ENCODE assay signal across 22 cellular contexts in the genomic region with DNA sequence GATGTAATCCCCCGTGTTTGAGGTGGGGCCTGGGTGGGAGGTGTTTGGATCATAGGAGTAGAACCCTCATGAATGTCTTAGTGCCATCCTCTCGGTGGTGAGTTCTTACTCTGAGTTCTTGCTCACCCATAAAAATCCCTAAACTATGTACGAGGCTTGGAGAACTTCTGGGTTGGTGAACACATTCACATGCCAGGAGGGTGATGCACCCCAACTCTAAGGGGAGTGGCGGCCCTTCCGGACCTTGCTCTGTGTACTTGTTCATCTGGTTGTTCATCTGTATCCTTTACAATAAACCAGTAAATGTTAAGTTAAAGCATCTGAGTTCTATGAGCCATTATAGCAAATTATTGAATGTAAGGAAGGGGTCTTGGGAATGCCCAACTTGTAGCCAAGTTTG. TPM values are rescaled to one million over a fixed set of nuclear protein-coding genes. Genes with fewer than 3 reads are reported as not detected.
DNase-seq lines count a peak whose midpoint lies in the region; ATAC-seq, FAIRE-seq and TF ChIP-seq lines count a peak whose summit lies in the region.
"Had no signal": no experiment of that assay in that cellular context is flagged by ENCODE, and none has a peak within 500 bp of the region (broad histone marks: within the 10 kb centered on the region; RNA-seq: fewer than 3 reads in every experiment).

No MANE protein-coding gene starts in this region.

- no peaks in the 10 kb centered on the region for H3K27me3 ChIP-seq in OCI-LY1 (ENCODE audit: insufficient read depth, low read length)
- no peaks in the 10 kb centered on the region for H3K27me3 ChIP-seq in GM12878 (replicated peaks in 1 of 2; ENCODE audit: control insufficient read depth in 2 of 2, insufficient read depth in 2 of 2, low read length in 1 of 2)

- TF ChIP-seq EP300 in GM12878 (IDR thresholded peaks at IDR 0.05; ENCODE audit: borderline replicate concordance in 1 of 2, control insufficient read depth in 1 of 2, low read depth in 2 of 2, low read length in 2 of 2), result no peak

- no peak for FAIRE-seq in GM12878 (lab: Jason Lieb, UNC)
- FAIRE-seq: H54 had no signal

- SMC1A ChIA-PET in GM12878 (lab: Charles Lee; ENCODE audit: uncharacterized antibody, unreplicated experiment), result interaction anchor here (0.9 to 10.6 kb wide), 7 partner anchors 8 to 153 kb away, joined by 4 to 187 read pairs (median 4); a partner anchor contains a TSS

- H3K9me3 Mint-ChIP-seq in activated CD4-positive, alpha-beta T cell treated with anti-CD3 and anti-CD28 coated beads for 36 hours (ENCODE audit: low read depth), result no peaks in the 10 kb centered on the region
- H3K9me3 Mint-ChIP-seq in stimulated activated memory B cell treated with anti-CD40 and anti-IgM and Interleukin-4, amounts not matched to agents 10 μg/mL and 1 μg/mL and 100 μg/mL, for 72 hours, result no peaks in the 10 kb centered on the region

- H3K9me2 ChIP-seq in OCI-LY1 (ENCODE audit: low read depth, low read length), result no peaks in the 10 kb centered on the region

- H4K20me1 ChIP-seq in OCI-LY1 (ENCODE audit: insufficient read depth, low read length), result no peaks in the 10 kb centered on the region
- H4K20me1 ChIP-seq in GM12878 (ENCODE audit: control insufficient read depth, insufficient read depth), result no peaks in the 10 kb centered on the region

- H3K4me3 ChIP-seq in OCI-LY1 (ENCODE audit: low read depth, low read length, poor library complexity, severe bottlenecking), result no peak overlapping the region
- H3K4me3 ChIP-seq in GM12878, result no peak overlapping the region

- RAD21 ChIA-PET in GM12878 (lab: Charles Lee; ENCODE audit: unreplicated experiment), result interaction anchor here (0.7 to 4.6 kb wide), 3 partner anchors 10 to 36 kb away, joined by 3 to 28 read pairs (median 6); a partner anchor contains a TSS

- no peaks in the 10 kb centered on the region for H3K79me2 ChIP-seq in OCI-LY1 (ENCODE audit: insufficient read depth, low read length)
- H3K79me2 ChIP-seq in GM12878 (ENCODE audit: control insufficient read depth, insufficient read depth, low read length), result peaks cover 8% of the 10 kb centered on the region

- intact Hi-C loops in activated CD4-positive, alpha-beta T cell treated with anti-CD3 and anti-CD28 coated beads for 36 hours (cut with DNase I, micrococcal nuclease), result loop anchor here (5.0 to 10.0 kb wide), 2 partner anchors 606 to 608 kb away; a partner anchor contains a TSS
- intact Hi-C loops in GM12878 (cut with micrococcal nuclease; ENCODE audit: unreplicated experiment), result loop anchor here (5.0 to 10.0 kb wide), 6 partner anchors 156 to 851 kb away; a partner anchor contains a TSS

- no peaks in the 10 kb centered on the region for H3K36me3 Mint-ChIP-seq in activated CD4-positive, alpha-beta T cell treated with anti-CD3 and anti-CD28 coated beads for 36 hours (ENCODE audit: low read depth)
- H3K36me3 Mint-ChIP-seq in stimulated activated memory B cell treated with anti-CD40 and anti-IgM and Interleukin-4, amounts not matched to agents 10 μg/mL and 1 μg/mL and 100 μg/mL, for 72 hours, result no peaks in the 10 kb centered on the region

- TF ChIP-seq CTCF in OCI-LY1 (IDR thresholded peaks at IDR 0.05; ENCODE audit: low read length) (no peak), GM12878 (IDR thresholded peaks at IDR 0.05 in 2 of 3, conservative IDR thresholded peaks at IDR 0.05 in 1 of 3; ENCODE audit: control insufficient read depth in 2 of 3, extremely low read depth in 1 of 3, insufficient read depth in 1 of 3, low read depth in 3 of 3, low read length in 3 of 3) (no peak), GM13976 (IDR thresholded peaks at IDR 0.05; ENCODE audit: borderline replicate concordance, control extremely low read depth, extremely low read depth, insufficient read depth, missing control alignments) (no peak)

- CTCF ChIA-PET in activated CD4-positive, alpha-beta T cell treated with anti-CD3 and anti-CD28 coated beads for 36 hours (lab: Charles Lee), result interaction anchor here (1.5 kb wide), 1 partner anchor 34 kb away, joined by 4 read pairs; no protein-coding TSS in a partner anchor
- CTCF ChIA-PET in GM12878 (lab: Yijun Ruan, JAX), result interaction anchor here (1.2 to 1.6 kb wide), 2 partner anchors 8 to 239 kb away, joined by 3 to 8 read pairs; no protein-coding TSS in a partner anchor

- peak overlapping the region; percentile 7 for H3K27ac Mint-ChIP-seq in activated CD4-positive, alpha-beta T cell treated with anti-CD3 and anti-CD28 coated beads for 36 hours
- H3K27ac Mint-ChIP-seq in stimulated activated memory B cell treated with anti-CD40 and anti-IgM and Interleukin-4, amounts not matched to agents 10 μg/mL and 1 μg/mL and 100 μg/mL, for 72 hours, result peak overlapping the region; percentile 73

- no peak overlapping the region for H2AFZ ChIP-seq in OCI-LY1 (ENCODE audit: low read length)
- H2AFZ ChIP-seq in GM12878 (ENCODE audit: control insufficient read depth, low read depth, low read length), result no peak overlapping the region

- H3K27me3 Mint-ChIP-seq in activated CD4-positive, alpha-beta T cell treated with anti-CD3 and anti-CD28 coated beads for 36 hours, result no peaks in the 10 kb centered on the region
- no peaks in the 10 kb centered on the region for H3K27me3 Mint-ChIP-seq in stimulated activated memory B cell treated with anti-CD40 and anti-IgM and Interleukin-4, amounts not matched to agents 10 μg/mL and 1 μg/mL and 100 μg/mL, for 72 hours

- H3K4me1 Mint-ChIP-seq in activated CD4-positive, alpha-beta T cell treated with anti-CD3 and anti-CD28 coated beads for 36 hours, result peaks cover 30% of the 10 kb centered on the region
- peaks cover 63% of the 10 kb centered on the region for H3K4me1 Mint-ChIP-seq in stimulated activated memory B cell treated with anti-CD40 and anti-IgM and Interleukin-4, amounts not matched to agents 10 μg/mL and 1 μg/mL and 100 μg/mL, for 72 hours

- in situ Hi-C loops in GM12878 (cut with MboI) (loop anchor here (5.0 kb wide), 3 partner anchors 136 to 831 kb away; a partner anchor contains a TSS), GM13976 (cut with MboI; ENCODE audit: low sequenced_read_pairs, unreplicated experiment) (loop anchor here (5.0 to 10.0 kb wide), 4 partner anchors 146 to 848 kb away; a partner anchor contains a TSS)

- WGBS in GM12878 (ENCODE audit: insufficient coverage, insufficient replicate concordance, low lambda C conversion rate, missing lambda C conversion rate), result 98% methylated on average over 5 of the region's 5 CpGs

- H3K9me3 ChIP-seq in OCI-LY1 (ENCODE audit: low read length) (no peaks in the 10 kb centered on the region), GM12878 (replicated peaks; ENCODE audit: control insufficient read depth, insufficient read depth, low read length) (no peaks in the 10 kb centered on the region)

- no TSS peak for BruUV-seq in GM12878 (replicated peaks; lab: Mats Ljungman, UMichigan)

- H3F3A ChIP-seq in OCI-LY1 (ENCODE audit: insufficient read depth, low read length), result no peaks in the 10 kb centered on the region

- H3K4me1 ChIP-seq in OCI-LY1 (ENCODE audit: insufficient read depth, low read length, severe bottlenecking) (peaks cover 59% of the 10 kb centered on the region), GM12878 (ENCODE audit: control insufficient read depth, insufficient read depth, low read length) (peaks cover 52% of the 10 kb centered on the region)

- H3K36me3 ChIP-seq in OCI-LY1 (ENCODE audit: insufficient read depth, low read length) (no peaks in the 10 kb centered on the region), GM12878 (ENCODE audit: control insufficient read depth in 2 of 2, insufficient read depth in 2 of 2, low read length in 1 of 2) (peaks cover 0 to 6% of the 10 kb centered on the region in 2 experiments; a peak in 1 of 4 replicates)

- H3K9ac ChIP-seq in OCI-LY1 (ENCODE audit: low read length) (no peak overlapping the region), GM12878 (ENCODE audit: control insufficient read depth, insufficient read depth, low read length) (peak overlapping the region; percentile 31; the same call in 1 of the 2 replicates)

- H3K27ac ChIP-seq in OCI-LY1 (ENCODE audit: low read depth, low read length, poor library complexity, severe bottlenecking) (peak overlapping the region; percentile 82), GM12878 (ENCODE audit: control insufficient read depth, insufficient read depth) (peak overlapping the region; percentile 93; the same call in 1 of the 2 replicates)
- H3K27ac ChIP-seq: 22Rv1, C4-2B had no signal

- POLR2A ChIA-PET in activated CD4-positive, alpha-beta T cell treated with anti-CD3 and anti-CD28 coated beads for 36 hours (lab: Charles Lee), result no interaction called here
- POLR2A ChIA-PET in GM12878 (lab: Charles Lee), result interaction anchor here (1.5 kb wide), 2 partner anchors 12 to 143 kb away, joined by 4 to 5 read pairs; a partner anchor contains a TSS

- H3K4me3 Mint-ChIP-seq in activated CD4-positive, alpha-beta T cell treated with anti-CD3 and anti-CD28 coated beads for 36 hours, result no peak overlapping the region
- H3K4me3 Mint-ChIP-seq in stimulated activated memory B cell treated with anti-CD40 and anti-IgM and Interleukin-4, amounts not matched to agents 10 μg/mL and 1 μg/mL and 100 μg/mL, for 72 hours, result no peak overlapping the region

- H3K4me2 ChIP-seq in OCI-LY1 (ENCODE audit: low read length) (no peak overlapping the region), GM12878 (ENCODE audit: control insufficient read depth, insufficient read depth) (no peak overlapping the region)

- no peak for ATAC-seq in activated CD4-positive, alpha-beta T cell treated with anti-CD3 and anti-CD28 coated beads for 36 hours
- ATAC-seq in GM12878 (no peak), HG03432 (IDR thresholded peaks at IDR 0.05; ENCODE audit: unreplicated experiment) (no peak), GM18502 (IDR thresholded peaks at IDR 0.05; ENCODE audit: poor library complexity, unreplicated experiment) (no peak)
- ATAC-seq in stimulated activated memory B cell treated with anti-CD40 and anti-IgM and Interleukin-4, amounts not matched to agents 10 μg/mL and 1 μg/mL and 100 μg/mL, for 72 hours, result no peak
- ATAC-seq: Panc1, SK-N-SH treated with all-trans-retinoic acid at 6 μM for 48 hours had no signal

- DNase-seq in activated CD4-positive, alpha-beta T cell treated with anti-CD3 and anti-CD28 coated beads for 36 hours, result no peak
- no peak for DNase-seq in activated CD4-positive, alpha-beta T cell treated with anti-CD3 and anti-CD28 coated beads for 1 hour
- no peak for DNase-seq in GM12878 (ENCODE audit: low read depth, low spot score)
- no peak for DNase-seq in GM13976 (ENCODE audit: low spot score)
- DNase-seq: ACHN, EL, GF-D8, MM.1S, NCI-H1048, NCI-H1436, NCI-H1930, NCI-H69, SIG-M5 had no signal

- TF ChIP-seq POLR2A in GM12878 (IDR thresholded peaks at IDR 0.05; ENCODE audit: low read depth, low read length), result no peak

- no peak for TF ChIP-seq RAD21 in GM12878 (IDR thresholded peaks at IDR 0.05; ENCODE audit: insufficient read depth, low read depth, low read length)

RNA-seq across cellular contexts. Expression of a gene that starts 36.0 kb away (rescaled TPM):
- 10 to 100 TPM; 13.6 to 17.1 TPM for total RNA-seq in activated CD4-positive, alpha-beta T cell treated with anti-CD3 and anti-CD28 coated beads for 36 hours
- total RNA-seq in GM12878 (2013; cell fraction: nucleolus; rRNA removed), result 271 and 292 TPM in 2 replicates
- total RNA-seq in GM12878 (2014; rRNA removed) (42.9 and 45.1 TPM in 2 replicates), GM12878 (2014; rRNA removed; fragmentation: Illumina TruSeq; extraction: Trizol) (38.0 and 43.0 TPM in 2 replicates), GM12878 (2021) (32.3 and 33.8 TPM in 2 replicates)
- 14.7 TPM for polyA plus RNA-seq in GM12878 (2011; ENCODE audit: low read depth)
- polyA plus RNA-seq in GM12878 (2011; rRNA removed) (59.8 and 70.1 TPM in 2 replicates), GM12878 (2014; fragmentation: Illumina TruSeq; extraction: Trizol) (34.6 and 36.9 TPM in 2 replicates), GM12878 (2014; fragmentation: Nextera tagmentation; extraction: Ambion mirVana) (1 to 10 TPM; 6.2 to 7.1 TPM), GM12878 (2014; rRNA removed) (28.0 and 32.8 TPM in 2 replicates), GM12878 (2016; fragmentation: Nextera tagmentation; extraction: Ambion mirVana) (10 to 100 TPM; 17.8 to 18.9 TPM)
- 41.9 and 45.6 TPM in 2 replicates for polyA plus RNA-seq in GM12878 (2011; cell fraction: cytosol; rRNA removed)
- polyA plus RNA-seq in GM12878 (2011; cell fraction: nucleus; rRNA removed), result 113 and 151 TPM in 2 replicates
- 17.9 and 22.3 TPM in 2 replicates for polyA plus RNA-seq in GM12878 (2012)
- polyA minus RNA-seq in GM12878 (2011; rRNA and poly(A)+ RNA removed), result 158 and 166 TPM in 2 replicates
- polyA minus RNA-seq in GM12878 (2011; cell fraction: cytosol; rRNA and poly(A)+ RNA removed), result 30.1 and 36.8 TPM in 2 replicates
- 156 and 211 TPM in 2 replicates for polyA minus RNA-seq in GM12878 (2011; cell fraction: nucleus; rRNA and poly(A)+ RNA removed)
